In the genomic region with DNA sequence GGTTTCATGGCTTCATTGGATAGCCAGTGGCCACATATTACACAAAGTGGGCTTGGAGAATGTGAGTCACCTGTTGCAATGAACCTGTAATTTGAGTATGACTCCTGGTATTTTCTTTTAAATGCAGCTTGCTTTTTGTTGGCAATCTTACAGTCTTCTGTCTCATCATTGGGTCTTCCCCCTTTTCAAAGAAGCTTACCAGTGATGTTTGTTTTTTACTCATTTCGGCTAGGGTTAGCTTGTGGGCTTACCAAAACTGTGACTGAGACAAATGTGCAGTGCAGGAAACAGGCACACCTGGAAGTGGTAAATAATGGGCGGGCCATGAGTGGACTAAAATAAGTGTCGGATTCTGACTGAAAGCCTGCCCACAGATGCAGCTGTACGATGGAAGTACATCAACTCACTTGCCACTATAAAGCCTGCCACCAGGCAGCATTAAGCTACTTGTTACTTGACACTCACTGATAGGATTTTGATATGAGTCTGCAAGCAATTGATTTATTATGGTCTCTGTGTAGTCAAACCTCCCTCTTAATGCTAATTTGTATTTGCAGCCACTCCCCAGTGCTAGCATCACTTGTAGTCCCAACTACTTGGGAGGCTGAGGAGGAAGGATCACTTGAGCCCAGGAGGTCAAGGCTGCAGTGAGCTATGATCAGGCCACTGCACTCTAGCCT, we compare ENCODE assay signal across 7 cellular contexts.
DNase-seq lines count a peak whose midpoint lies in the region; ATAC-seq lines count a peak whose summit lies in the region.

No MANE protein-coding gene starts in this region.

- ATAC-seq in GM19328 (IDR thresholded peaks at IDR 0.05; ENCODE audit: unreplicated experiment), result peak; percentile 73
- peak; percentile 82 for ATAC-seq in HG02973 (IDR thresholded peaks at IDR 0.05; ENCODE audit: unreplicated experiment)
- peak; percentile 68 for ATAC-seq in memory B cell (ENCODE audit: low read depth)

- H3K4me3 Mint-ChIP-seq in memory B cell, result peak overlapping the region; percentile 51

- DNase-seq in T-helper 1 cell, result peak; percentile 7 to 89 (median 25)
- DNase-seq in memory B cell (ENCODE audit: low spot score in 2 of 2), result peak in 1 of 2 donors; percentile 42
- DNase-seq in ecto neural progenitor cell (ENCODE audit: low spot score), result no peak
- DNase-seq in DMS 273 (lab: John Stamatoyannopoulos, UW; ENCODE audit: unreplicated experiment), result no peak
- DNase-seq in Ammon's horn (ENCODE audit: low spot score), result no peak

- H3K27me3 Mint-ChIP-seq in memory B cell, result no peaks in the 10 kb centered on the region

- peak overlapping the region; percentile 90 for H3K27ac Mint-ChIP-seq in memory B cell

- H3K36me3 Mint-ChIP-seq in memory B cell, result no peaks in the 10 kb centered on the region

- H3K9me3 Mint-ChIP-seq in memory B cell, result no peaks in the 10 kb centered on the region

- H3K4me1 Mint-ChIP-seq in memory B cell, result peaks cover 34% of the 10 kb centered on the region

Comparison
In these comparisons a context has a peak if more than half of its experiments do, and no peak if none do; other contexts are left out.
1. DNase-seq: peak in T-helper 1 cell (5 of 5); none in ecto neural progenitor cell (single experiment), DMS 273 (single experiment) and Ammon's horn (single experiment).
2. Peak in every context shown above with its lines, with median percentiles within 50 percentile points of each other: ATAC-seq.